7 cellular contexts compared by ENCODE assay signal in the genomic region with DNA sequence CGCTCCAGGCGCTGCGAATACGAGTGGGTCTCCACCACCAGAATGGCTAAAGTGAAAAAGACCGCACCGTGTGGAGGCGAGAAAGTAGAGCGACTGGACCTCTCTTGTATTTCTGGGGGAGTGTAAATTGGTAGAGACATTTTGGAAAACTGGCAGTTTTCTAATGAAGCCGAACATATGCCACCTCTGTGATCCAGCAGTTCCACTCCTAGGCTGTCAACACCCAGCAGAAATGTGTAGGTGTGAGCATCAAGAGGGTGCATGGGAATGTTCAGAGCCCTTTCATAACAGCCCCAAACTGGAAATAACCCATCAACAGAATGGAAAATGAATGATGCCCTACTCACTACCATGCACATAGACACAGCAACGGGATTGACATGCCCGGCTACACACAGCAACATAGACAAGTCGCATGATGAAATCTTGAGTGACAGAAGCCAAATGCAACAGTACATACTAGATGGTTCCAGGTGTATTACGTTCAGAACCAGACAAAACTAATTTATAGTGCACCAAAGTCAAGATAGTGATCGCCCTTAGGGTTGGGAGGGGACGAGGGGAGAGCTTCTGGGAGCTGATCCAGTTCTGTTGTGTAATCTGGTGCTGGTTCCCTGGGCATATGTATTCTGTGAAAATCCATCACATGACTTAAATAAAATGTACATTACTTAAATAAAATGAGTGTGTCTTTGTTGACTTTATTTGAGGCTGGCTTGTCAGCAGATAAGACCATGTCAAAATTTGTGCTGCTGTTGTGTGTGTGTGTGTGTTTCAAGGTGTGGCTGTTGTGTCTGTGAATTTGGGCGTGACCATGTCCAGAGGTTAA. TPM values are rescaled to one million over a fixed set of nuclear protein-coding genes. Genes with fewer than 3 reads are reported as not detected.
DNase-seq lines count a peak whose midpoint lies in the region; ATAC-seq and TF ChIP-seq lines count a peak whose summit lies in the region.

No MANE protein-coding gene starts in this region.

- H3K9me2 ChIP-seq in hepatocyte (replicated peaks; ENCODE audit: insufficient read depth): no peaks in the 10 kb centered on the region

- H3K4me3 ChIP-seq in HFF-Myc (replicated peaks; ENCODE audit: low read depth, low read length) (peak overlapping the region; percentile 43), hepatocyte (no peak overlapping the region), spleen (peak overlapping the region in 7 of 8 donors; percentile 13 to 85 (median 64))

- peak overlapping the region; percentile 96 for H3K4me2 ChIP-seq in hepatocyte

- H3K36me3 ChIP-seq in hepatocyte (replicated peaks; ENCODE audit: insufficient read depth, low read depth): no peaks in the 10 kb centered on the region
- H3K36me3 ChIP-seq in spleen: peaks cover 0 to 30% (median 9%) of the 10 kb centered on the region in 6 donors

- CTCF ChIA-PET in activated CD4-positive, alpha-beta memory T cell treated with anti-CD3 and anti-CD28 coated beads, Interleukin-2, amount 10 ng/mL, durations not matched to agents 7 days and 5 days (lab: Charles Lee): interaction anchor here (0.8 to 1.0 kb wide), 2 partner anchors 20 to 50 kb away, joined by 3 to 5 read pairs; no protein-coding TSS in a partner anchor

- intact Hi-C loops in spleen (cut with DNase I; ENCODE audit: low total_unique reads): no loop called here

- 60% methylated on average over 16 of the region's 16 CpGs for WGBS in hepatocyte (ENCODE audit: low lambda C conversion rate, missing lambda C conversion rate)
- 56 to 66% (median 61%) methylated on average over 16 of the region's 16 CpGs for WGBS in spleen, 5 donors

- DNase-seq in HFF-Myc (ENCODE audit: extremely low read depth, low read depth) (no peak), hepatocyte (ENCODE audit: low spot score) (peak; percentile 7), spleen (no peak), NCI-H748 (lab: John Stamatoyannopoulos, UW; ENCODE audit: unreplicated experiment) (no peak), NCI-H526 treated with DMSO at 0.1 percent for 48 hours (lab: John Stamatoyannopoulos, UW) (no peak)
- no peak for DNase-seq in activated CD4-positive, alpha-beta memory T cell treated with anti-CD3 and anti-CD28 coated beads, Interleukin-2, amount 10 ng/mL, durations not matched to agents 7 days and 5 days

- H3K9me3 ChIP-seq in hepatocyte (ENCODE audit: low read depth) (no peaks in the 10 kb centered on the region), spleen (no peaks in the 10 kb centered on the region)

- peak overlapping the region; percentile 72 for H3K4me3 Mint-ChIP-seq in activated CD4-positive, alpha-beta memory T cell treated with anti-CD3 and anti-CD28 coated beads, Interleukin-2, amount 10 ng/mL, durations not matched to agents 7 days and 5 days

- H3K27ac Mint-ChIP-seq in activated CD4-positive, alpha-beta memory T cell treated with anti-CD3 and anti-CD28 coated beads, Interleukin-2, amount 10 ng/mL, durations not matched to agents 7 days and 5 days: peak overlapping the region; percentile 53

- H4K20me1 ChIP-seq in hepatocyte (ENCODE audit: insufficient read depth, poor library complexity, severe bottlenecking): no peaks in the 10 kb centered on the region

- H3K27me3 ChIP-seq in hepatocyte (no peaks in the 10 kb centered on the region), spleen (replicated peaks in 1 of 7) (no peaks in the 10 kb centered on the region)

- H3K9me3 Mint-ChIP-seq in activated CD4-positive, alpha-beta memory T cell treated with anti-CD3 and anti-CD28 coated beads, Interleukin-2, amount 10 ng/mL, durations not matched to agents 7 days and 5 days: no peaks in the 10 kb centered on the region

- TF ChIP-seq CTCF in HFF-Myc (IDR thresholded peaks at IDR 0.05; ENCODE audit: low read depth, low read length, missing control alignments) (no peak), hepatocyte (IDR thresholded peaks at IDR 0.05; ENCODE audit: poor library complexity) (no peak), spleen (IDR thresholded peaks at IDR 0.05 in 8 of 11, conservative IDR thresholded peaks at IDR 0.05 in 3 of 11) (no peak)

- H3K27ac ChIP-seq in hepatocyte: peak overlapping the region; percentile 98
- H3K27ac ChIP-seq in spleen: peak overlapping the region; percentile 81 to 95 (median 92)

- H3K4me1 Mint-ChIP-seq in activated CD4-positive, alpha-beta memory T cell treated with anti-CD3 and anti-CD28 coated beads, Interleukin-2, amount 10 ng/mL, durations not matched to agents 7 days and 5 days: peaks cover 44% of the 10 kb centered on the region

- no peak for ATAC-seq in GM19452 (IDR thresholded peaks at IDR 0.05; ENCODE audit: unreplicated experiment)

- POLR2A ChIA-PET in activated CD4-positive, alpha-beta memory T cell treated with anti-CD3 and anti-CD28 coated beads, Interleukin-2, amount 10 ng/mL, durations not matched to agents 7 days and 5 days (lab: Charles Lee): interaction anchor here (3.5 kb wide), 1 partner anchor 20 kb away, joined by 20 read pairs; no protein-coding TSS in a partner anchor

- H3K4me1 ChIP-seq in hepatocyte (ENCODE audit: insufficient read depth) (peaks cover 31% of the 10 kb centered on the region), spleen (peaks cover 18 to 60% (median 46%) of the 10 kb centered on the region in 6 donors)

- peaks cover 7% of the 10 kb centered on the region for H3K36me3 Mint-ChIP-seq in activated CD4-positive, alpha-beta memory T cell treated with anti-CD3 and anti-CD28 coated beads, Interleukin-2, amount 10 ng/mL, durations not matched to agents 7 days and 5 days (ENCODE audit: low read depth)

- H3K79me2 ChIP-seq in hepatocyte: peaks cover 23% of the 10 kb centered on the region

- peak overlapping the region; percentile 78 for H2AFZ ChIP-seq in hepatocyte

- TF ChIP-seq POLR2A in spleen (IDR thresholded peaks at IDR 0.05): no peak

- H3K27me3 Mint-ChIP-seq in activated CD4-positive, alpha-beta memory T cell treated with anti-CD3 and anti-CD28 coated beads, Interleukin-2, amount 10 ng/mL, durations not matched to agents 7 days and 5 days: no peaks in the 10 kb centered on the region

RNA-seq across cellular contexts. Expression of gene BCL7C, which starts 0.9 kb away (rescaled TPM):
- total RNA-seq in activated CD4-positive, alpha-beta memory T cell treated with anti-CD3 and anti-CD28 coated beads, Interleukin-2, amount 10 ng/mL, durations not matched to agents 7 days and 5 days: 10 to 100 TPM; 22.3 to 23.5 TPM
- 21.4 and 25.7 TPM in 2 replicates for total RNA-seq in hepatocyte
- polyA plus RNA-seq in hepatocyte: 54.1 and 57.3 TPM in 2 replicates
- total RNA-seq in spleen: 10 to 100 TPM; 15.5 to 24.3 (median 21.6) TPM
- 10 to 100 TPM; 35.6 to 38.7 (median 37.8) TPM for polyA plus RNA-seq in spleen

RNA-seq across cellular contexts. Expression of gene CTF1, which starts 1.7 kb away (rescaled TPM):
- total RNA-seq in activated CD4-positive, alpha-beta memory T cell treated with anti-CD3 and anti-CD28 coated beads, Interleukin-2, amount 10 ng/mL, durations not matched to agents 7 days and 5 days: under 1 TPM; 0.20 to 0.25 TPM
- total RNA-seq in hepatocyte (1.1 and 1.7 TPM in 2 replicates), spleen (1 to 10 TPM in 5 of 7 donors, under 1 TPM in 1, not detected in 1; 0.68 to 3.3 (median 1.4) TPM)
- polyA plus RNA-seq in hepatocyte (13.0 and 18.2 TPM in 2 replicates), spleen (1 to 10 TPM in 2 of 3 donors, under 1 TPM in 1; 0.61 to 1.3 (median 1.1) TPM)

RNA-seq across cellular contexts. Expression of gene FBXL19, which starts 28.6 kb away (rescaled TPM):
- 10 to 100 TPM; 25.8 to 27.2 TPM for total RNA-seq in activated CD4-positive, alpha-beta memory T cell treated with anti-CD3 and anti-CD28 coated beads, Interleukin-2, amount 10 ng/mL, durations not matched to agents 7 days and 5 days
- total RNA-seq in hepatocyte (15.6 and 19.4 TPM in 2 replicates), spleen (10 to 100 TPM; 12.4 to 21.0 (median 17.8) TPM)
- polyA plus RNA-seq in hepatocyte (2.1 and 3.6 TPM in 2 replicates), spleen (10 to 100 TPM in 1 of 3 donors, 1 to 10 TPM in 2; 4.3 to 24.7 (median 5.5) TPM)

RNA-seq across cellular contexts. Expression of gene ORAI3, which starts 54.1 kb away (rescaled TPM):
- 10 to 100 TPM; 30.3 to 33.6 TPM for total RNA-seq in activated CD4-positive, alpha-beta memory T cell treated with anti-CD3 and anti-CD28 coated beads, Interleukin-2, amount 10 ng/mL, durations not matched to agents 7 days and 5 days
- total RNA-seq in hepatocyte (42.4 and 52.5 TPM in 2 replicates), spleen (10 to 100 TPM; 20.7 to 44.8 (median 29.8) TPM)
- polyA plus RNA-seq in hepatocyte (54.0 and 56.9 TPM in 2 replicates), spleen (10 to 100 TPM; 22.2 to 26.2 (median 22.5) TPM)
